ENCODE assay signal across 26 cellular contexts in the genomic region with DNA sequence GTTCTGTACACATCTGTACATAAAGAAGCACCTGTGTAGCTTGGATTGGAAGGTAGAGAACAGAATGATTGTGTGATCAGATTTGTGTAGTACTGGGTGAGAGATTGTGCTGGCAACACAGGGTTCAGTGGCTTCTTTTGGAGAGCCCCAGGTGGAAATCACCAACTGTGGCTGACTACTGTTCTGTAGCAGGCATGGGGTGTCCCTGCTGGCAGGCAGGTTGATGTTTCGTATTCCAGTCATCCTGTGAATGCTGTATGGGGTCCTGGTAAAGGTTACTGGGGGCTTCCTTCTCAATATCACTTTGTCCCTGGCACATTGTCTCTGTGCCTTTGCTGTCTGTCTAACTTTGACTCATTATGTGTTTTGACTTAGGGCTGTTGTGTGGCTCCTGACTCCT. TPM values are rescaled to one million over a fixed set of nuclear protein-coding genes. Genes with fewer than 3 reads are reported as not detected.
DNase-seq lines count a peak whose midpoint lies in the region; ATAC-seq, FAIRE-seq and TF ChIP-seq lines count a peak whose summit lies in the region.
"Had no signal": no experiment of that assay in that cellular context is flagged by ENCODE, and none has a peak within 500 bp of the region (broad histone marks: within the 10 kb centered on the region; RNA-seq: fewer than 3 reads in every experiment).

No MANE protein-coding gene starts in this region.

- no peak overlapping the region; the same call in 1 of the 2 replicates for H3K4me2 ChIP-seq in GM12878 (ENCODE audit: control insufficient read depth, insufficient read depth)
- H3K4me2 ChIP-seq: BLaER1 treated with 17β-estradiol and CSF1 and Interleukin-3, amounts not matched to agents 10 nM and 100 nM; hepatocyte had no signal

- RAD21 ChIA-PET in GM12878 (lab: Charles Lee; ENCODE audit: unreplicated experiment): no interaction called here

- H3K27me3 ChIP-seq in GM12878 (replicated peaks in 1 of 2; ENCODE audit: control insufficient read depth in 2 of 2, insufficient read depth in 2 of 2, low read length in 1 of 2): no peaks in the 10 kb centered on the region
- H3K27me3 ChIP-seq: BLaER1 treated with 17β-estradiol and CSF1 and Interleukin-3, amounts not matched to agents 10 nM and 100 nM; foreskin keratinocyte; hepatocyte had no signal

- FAIRE-seq in GM12878 (lab: Jason Lieb, UNC): no peak
- FAIRE-seq: astrocyte, HepG2, small intestine had no signal

- peak; percentile 52 for ATAC-seq in GM18520 (IDR thresholded peaks at IDR 0.05; ENCODE audit: unreplicated experiment)
- ATAC-seq in HG02798 (IDR thresholded peaks at IDR 0.05; ENCODE audit: poor library complexity, unreplicated experiment): peak; percentile 31
- peak; percentile 96 for ATAC-seq in GM12878
- ATAC-seq in GM19452 (IDR thresholded peaks at IDR 0.05; ENCODE audit: unreplicated experiment): no peak
- ATAC-seq in HG03108 (IDR thresholded peaks at IDR 0.05; ENCODE audit: unreplicated experiment): no peak
- ATAC-seq: foreskin keratinocyte, HepG2 had no signal

- no peak overlapping the region for H3K9ac ChIP-seq in GM12878 (ENCODE audit: control insufficient read depth, insufficient read depth, low read length)
- H3K9ac ChIP-seq: BLaER1 treated with 17β-estradiol and CSF1 and Interleukin-3, amounts not matched to agents 10 nM and 100 nM had no signal

- H3K79me2 ChIP-seq in GM12878 (ENCODE audit: control insufficient read depth, insufficient read depth, low read length): no peaks in the 10 kb centered on the region
- H3K79me2 ChIP-seq: hepatocyte had no signal

- H4K20me1 ChIP-seq in GM12878 (ENCODE audit: control insufficient read depth, insufficient read depth): no peaks in the 10 kb centered on the region
- H4K20me1 ChIP-seq: BLaER1 treated with 17β-estradiol and CSF1 and Interleukin-3, amounts not matched to agents 10 nM and 100 nM had no signal

- H3K4me1 ChIP-seq in GM12878 (ENCODE audit: control insufficient read depth, insufficient read depth, low read length): peaks cover 9% of the 10 kb centered on the region

- TF ChIP-seq CTCF in GM10248 (IDR thresholded peaks at IDR 0.05; ENCODE audit: control extremely low read depth, extremely low read depth, low read depth, missing control alignments): no peak
- TF ChIP-seq CTCF in GM12878 (IDR thresholded peaks at IDR 0.05 in 2 of 3, conservative IDR thresholded peaks at IDR 0.05 in 1 of 3; ENCODE audit: control insufficient read depth in 2 of 3, extremely low read depth in 1 of 3, insufficient read depth in 1 of 3, low read depth in 3 of 3, low read length in 3 of 3): no peak

- no peak for TF ChIP-seq POLR2A in GM12878 (IDR thresholded peaks at IDR 0.05; ENCODE audit: low read depth, low read length)

- H3K9me3 ChIP-seq in GM12878 (replicated peaks; ENCODE audit: control insufficient read depth, insufficient read depth, low read length): no peaks in the 10 kb centered on the region
- H3K9me3 ChIP-seq: BLaER1 treated with 17β-estradiol and CSF1 and Interleukin-3, amounts not matched to agents 10 nM and 100 nM had no signal

- in situ Hi-C loops in GM12878 (cut with MboI): no loop called here

- intact Hi-C loops in GM12878 (cut with micrococcal nuclease; ENCODE audit: unreplicated experiment): no loop called here

- no peaks in the 10 kb centered on the region for H3K36me3 ChIP-seq in GM12878 (ENCODE audit: control insufficient read depth in 2 of 2, insufficient read depth in 2 of 2, low read length in 1 of 2)
- H3K36me3 ChIP-seq: BLaER1 treated with 17β-estradiol and CSF1 and Interleukin-3, amounts not matched to agents 10 nM and 100 nM had no signal

- POLR2A ChIA-PET in GM10248 (lab: Yijun Ruan, JAX): no interaction called here
- POLR2A ChIA-PET in GM12878 (lab: Charles Lee): interaction anchor here (0.8 kb wide), 1 partner anchor 57 kb away, joined by 4 read pairs; no protein-coding TSS in a partner anchor

- no TSS peak for BruUV-seq in GM12878 (replicated peaks; lab: Mats Ljungman, UMichigan)

- no peak for TF ChIP-seq EP300 in GM12878 (IDR thresholded peaks at IDR 0.05; ENCODE audit: borderline replicate concordance in 1 of 2, control insufficient read depth in 1 of 2, low read depth in 2 of 2, low read length in 2 of 2)

- 0% methylated on average over 1 of the region's 1 CpG for WGBS in GM12878 (ENCODE audit: insufficient coverage, insufficient replicate concordance, low lambda C conversion rate, missing lambda C conversion rate)

- no peak overlapping the region for H3K27ac ChIP-seq in GM12878 (ENCODE audit: control insufficient read depth, insufficient read depth)
- H3K27ac ChIP-seq: BLaER1 treated with 17β-estradiol and CSF1 and Interleukin-3, amounts not matched to agents 10 nM and 100 nM; foreskin keratinocyte; hepatocyte; SK-N-MC; VCaP had no signal

- TF ChIP-seq RAD21 in GM12878 (IDR thresholded peaks at IDR 0.05; ENCODE audit: insufficient read depth, low read depth, low read length): no peak

- no peak overlapping the region for H2AFZ ChIP-seq in GM12878 (ENCODE audit: control insufficient read depth, low read depth, low read length)
- H2AFZ ChIP-seq: hepatocyte had no signal

- SMC1A ChIA-PET in GM12878 (lab: Charles Lee; ENCODE audit: uncharacterized antibody, unreplicated experiment): interaction anchor here (1.1 to 1.9 kb wide), 4 partner anchors 9 to 149 kb away, joined by 3 to 9 read pairs (median 6); a partner anchor contains a TSS

- CTCF ChIA-PET in GM10248 (lab: Yijun Ruan, JAX) (interaction anchor here (1.0 to 1.9 kb wide), 6 partner anchors 8 to 339 kb away, joined by 3 to 6 read pairs (median 4); no protein-coding TSS in a partner anchor), GM12878 (lab: Yijun Ruan, JAX) (interaction anchor here (0.8 to 1.8 kb wide), 6 partner anchors 9 to 338 kb away, joined by 3 to 6 read pairs (median 3); no protein-coding TSS in a partner anchor)

- H3K4me3 ChIP-seq in GM12878: no peak overlapping the region
- H3K4me3 ChIP-seq: BLaER1 treated with 17β-estradiol and CSF1 and Interleukin-3, amounts not matched to agents 10 nM and 100 nM; hepatocyte; SK-N-MC had no signal

- DNase-seq in GM10248 (ENCODE audit: extremely low spot score): peak; percentile 24
- peak; percentile 44 for DNase-seq in GM12878 (ENCODE audit: low read depth, low spot score)
- no peak for DNase-seq in activated CD4-positive, alpha-beta T cell treated with anti-CD3 and anti-CD28 coated beads, Interleukin-2, amount 50 U/mL, for 1 hour
- no peak for DNase-seq in mucosa of gallbladder (ENCODE audit: low spot score)
- DNase-seq: activated CD4-positive, alpha-beta memory T cell treated with anti-CD3 and anti-CD28 coated beads for 36 hours; activated naive CD4-positive, alpha-beta T cell treated with anti-CD3 and anti-CD28 coated beads, Interleukin-2, amount 50 U/mL, for 16 hours; activated T-cell treated with anti-CD3 and anti-CD28 coated beads for 4 hours; cerebellar nuclear complex; foreskin keratinocyte; NCI-H1092 treated with DMSO at 0.1 percent for 48 hours; NCI-H2029 treated with DMSO at 0.1 percent for 48 hours; NCI-H446; small intestine had no signal

RNA-seq across cellular contexts. Expression of a gene that starts 5.3 kb away (rescaled TPM):
- not detected in 2 replicates for total RNA-seq in GM12878 (2013; cell fraction: nucleolus; rRNA removed)
- total RNA-seq in GM12878 (2014; rRNA removed) (not detected in 2 replicates), GM12878 (2014; rRNA removed; fragmentation: Illumina TruSeq; extraction: Trizol) (not detected in 2 replicates), GM12878 (2021) (not detected in 2 replicates), mucosa of gallbladder (40.9 TPM)
- not detected for polyA plus RNA-seq in GM12878 (2011; ENCODE audit: low read depth)
- polyA plus RNA-seq in GM12878 (2011; rRNA removed) (not detected in 2 replicates), GM12878 (2014; fragmentation: Illumina TruSeq; extraction: Trizol) (not detected in 2 replicates), GM12878 (2014; fragmentation: Nextera tagmentation; extraction: Ambion mirVana) (under 1 TPM in 1 of 2 experiments, not detected in 1; 0.03 TPM), GM12878 (2014; rRNA removed) (not detected in 2 replicates), GM12878 (2016; fragmentation: Nextera tagmentation; extraction: Ambion mirVana) (under 1 TPM; 0.42 to 0.47 TPM)
- not detected in 2 replicates for polyA plus RNA-seq in GM12878 (2011; cell fraction: cytosol; rRNA removed)
- not detected in 2 replicates for polyA plus RNA-seq in GM12878 (2011; cell fraction: nucleus; rRNA removed)
- polyA plus RNA-seq in GM12878 (2012): not detected in 2 replicates
- polyA minus RNA-seq in GM12878 (2011; rRNA and poly(A)+ RNA removed): not detected in 2 replicates
- polyA minus RNA-seq in GM12878 (2011; cell fraction: cytosol; rRNA and poly(A)+ RNA removed): not detected in 2 replicates
- polyA minus RNA-seq in GM12878 (2011; cell fraction: nucleus; rRNA and poly(A)+ RNA removed): not detected in 2 replicates
- total RNA-seq: activated CD4-positive, alpha-beta memory T cell treated with anti-CD3 and anti-CD28 coated beads for 36 hours; astrocyte; epithelial cell of proximal tubule; foreskin keratinocyte; HepG2; T-helper 2 cell treated with Interferon-gamma antibody and Interleukin-4, amounts not matched to agents 100 ng/mL and 5 ng/mL, for 36 hours had no signal
- polyA plus RNA-seq: HepG2 had no signal

RNA-seq across cellular contexts. Expression of a gene that starts 52.7 kb away (rescaled TPM):
- total RNA-seq in GM12878 (2013; cell fraction: nucleolus; rRNA removed): not detected in 2 replicates
- total RNA-seq in GM12878 (2014; rRNA removed) (not detected in 2 replicates), GM12878 (2014; rRNA removed; fragmentation: Illumina TruSeq; extraction: Trizol) (not detected in 2 replicates), GM12878 (2021) (not detected in 2 replicates), mucosa of gallbladder (4.8 TPM)
- not detected for polyA plus RNA-seq in GM12878 (2011; ENCODE audit: low read depth)
- polyA plus RNA-seq in GM12878 (2011; rRNA removed) (not detected in 2 replicates), GM12878 (2014; fragmentation: Illumina TruSeq; extraction: Trizol) (not detected in 2 replicates), GM12878 (2014; fragmentation: Nextera tagmentation; extraction: Ambion mirVana) (under 1 TPM in 1 of 2 experiments, not detected in 1; 0.08 TPM), GM12878 (2014; rRNA removed) (not detected in 2 replicates), GM12878 (2016; fragmentation: Nextera tagmentation; extraction: Ambion mirVana) (under 1 TPM; 0.57 to 0.70 TPM)
- not detected in 2 replicates for polyA plus RNA-seq in GM12878 (2011; cell fraction: cytosol; rRNA removed)
- not detected in 2 replicates for polyA plus RNA-seq in GM12878 (2011; cell fraction: nucleus; rRNA removed)
- polyA plus RNA-seq in GM12878 (2012): 0.08 TPM in 1 of 2 replicates, not detected in the other
- not detected in 2 replicates for polyA minus RNA-seq in GM12878 (2011; rRNA and poly(A)+ RNA removed)
- not detected in 2 replicates for polyA minus RNA-seq in GM12878 (2011; cell fraction: cytosol; rRNA and poly(A)+ RNA removed)
- polyA minus RNA-seq in GM12878 (2011; cell fraction: nucleus; rRNA and poly(A)+ RNA removed): not detected in 2 replicates
- total RNA-seq: A673; activated CD4-positive, alpha-beta memory T cell treated with anti-CD3 and anti-CD28 coated beads for 36 hours; astrocyte; epithelial cell of proximal tubule; foreskin keratinocyte; HepG2; T-helper 2 cell treated with Interferon-gamma antibody and Interleukin-4, amounts not matched to agents 100 ng/mL and 5 ng/mL, for 36 hours had no signal
- polyA plus RNA-seq: foreskin keratinocyte, HepG2 had no signal

RNA-seq across cellular contexts. Expression of a gene that starts 58.8 kb away (rescaled TPM):
- not detected in 2 replicates for total RNA-seq in GM12878 (2013; cell fraction: nucleolus; rRNA removed)
- total RNA-seq in GM12878 (2014; rRNA removed): 0.06 TPM in 1 of 2 replicates, not detected in the other
- total RNA-seq in GM12878 (2014; rRNA removed; fragmentation: Illumina TruSeq; extraction: Trizol): 0.09 TPM in 1 of 2 replicates, not detected in the other
- 0.08 TPM in 1 of 2 replicates, not detected in the other for total RNA-seq in GM12878 (2021)
- 0.28 TPM for polyA plus RNA-seq in GM12878 (2011; ENCODE audit: low read depth)
- 0.03 and 0.06 TPM in 2 replicates for polyA plus RNA-seq in GM12878 (2011; rRNA removed)
- 0.05 TPM in 1 of 2 replicates, not detected in the other for polyA plus RNA-seq in GM12878 (2011; cell fraction: cytosol; rRNA removed)
- polyA plus RNA-seq in GM12878 (2011; cell fraction: nucleus; rRNA removed): 0.07 TPM in 1 of 2 replicates, not detected in the other
- polyA plus RNA-seq in GM12878 (2012): 0.07 and 0.08 TPM in 2 replicates
- polyA plus RNA-seq in GM12878 (2014; fragmentation: Illumina TruSeq; extraction: Trizol): 0.13 and 0.51 TPM in 2 replicates
- under 1 TPM; 0.04 to 0.27 TPM for polyA plus RNA-seq in GM12878 (2014; fragmentation: Nextera tagmentation; extraction: Ambion mirVana)
- polyA plus RNA-seq in GM12878 (2014; rRNA removed): 0.03 TPM in 1 of 2 replicates, not detected in the other
- under 1 TPM; 0.54 to 0.67 TPM for polyA plus RNA-seq in GM12878 (2016; fragmentation: Nextera tagmentation; extraction: Ambion mirVana)
- not detected in 2 replicates for polyA minus RNA-seq in GM12878 (2011; rRNA and poly(A)+ RNA removed)
- polyA minus RNA-seq in GM12878 (2011; cell fraction: cytosol; rRNA and poly(A)+ RNA removed): not detected in 2 replicates
- not detected in 2 replicates for polyA minus RNA-seq in GM12878 (2011; cell fraction: nucleus; rRNA and poly(A)+ RNA removed)
- 8.2 TPM for total RNA-seq in mucosa of gallbladder
- total RNA-seq: activated CD4-positive, alpha-beta memory T cell treated with anti-CD3 and anti-CD28 coated beads for 36 hours; epithelial cell of proximal tubule; HepG2; T-helper 2 cell treated with Interferon-gamma antibody and Interleukin-4, amounts not matched to agents 100 ng/mL and 5 ng/mL, for 36 hours had no signal

Comparison
In these comparisons a context has a peak if more than half of its experiments do, and no peak if none do; other contexts are left out.
1. DNase-seq: peak in GM10248 (single experiment) and GM12878 (single experiment); none in activated CD4-positive, alpha-beta T cell treated with anti-CD3 and anti-CD28 coated beads, Interleukin-2, amount 50 U/mL, for 1 hour (single experiment) and mucosa of gallbladder (single experiment).
2. ATAC-seq: peak in GM18520 (single experiment), HG02798 (single experiment) and GM12878 (single experiment); none in GM19452 (single experiment) and HG03108 (single experiment).
3. RNA of a gene that starts 5.3 kb away (total RNA-seq): 40.9 TPM in mucosa of gallbladder (single experiment); not detected in GM12878; every median in the first group is over 10 times any median in the second.